Comparison of ENCODE assay signal across 11 cellular contexts in the genomic region with DNA sequence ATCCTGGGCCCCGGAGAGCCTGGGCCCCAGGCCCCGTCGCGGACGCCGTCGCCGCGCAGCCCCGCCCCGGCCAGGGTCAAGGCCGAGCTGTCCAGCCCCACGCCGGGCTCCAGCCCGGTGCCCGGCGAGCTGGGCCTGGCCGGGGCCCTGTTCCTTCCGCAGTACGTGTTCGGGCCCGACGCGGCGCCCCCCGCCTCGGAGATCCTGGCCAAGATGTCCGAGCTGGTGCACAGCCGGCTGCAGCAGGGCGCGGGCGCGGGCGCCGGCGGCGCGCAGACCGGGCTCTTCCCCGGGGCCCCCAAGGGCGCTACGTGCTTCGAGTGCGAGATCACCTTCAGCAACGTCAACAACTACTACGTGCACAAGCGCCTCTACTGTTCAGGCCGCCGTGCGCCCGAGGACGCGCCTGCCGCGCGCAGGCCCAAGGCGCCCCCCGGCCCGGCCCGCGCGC. TPM values are rescaled to one million over a fixed set of nuclear protein-coding genes. Genes with fewer than 3 reads are reported as not detected.
DNase-seq lines count a peak whose midpoint lies in the region; ATAC-seq and TF ChIP-seq lines count a peak whose summit lies in the region.
"Had no signal": no experiment of that assay in that cellular context is flagged by ENCODE, and none has a peak within 500 bp of the region (broad histone marks: within the 10 kb centered on the region; RNA-seq: fewer than 3 reads in every experiment).

No MANE protein-coding gene starts in this region.

- no peak overlapping the region for H3K27ac ChIP-seq in BLaER1
- H3K27ac ChIP-seq in VCaP: peak overlapping the region; percentile 60
- H3K27ac ChIP-seq in left ventricle myocardium inferior (replicated peaks): peak overlapping the region; percentile 93

- H3K4me3 ChIP-seq in BLaER1 (no peak overlapping the region), left ventricle myocardium inferior (peak overlapping the region; percentile 78)
- H3K4me3 ChIP-seq: HAP-1 had no signal

- H4K20me1 ChIP-seq in BLaER1: peaks cover 9% of the 10 kb centered on the region

- no peaks in the 10 kb centered on the region for H3K27me3 ChIP-seq in BLaER1
- peaks cover 4% of the 10 kb centered on the region for H3K27me3 ChIP-seq in left ventricle myocardium inferior (ENCODE audit: low read depth)

- TF ChIP-seq CTCF in VCaP (conservative IDR thresholded peaks at IDR 0.05) (no peak), left ventricle myocardium inferior (IDR thresholded peaks at IDR 0.05; ENCODE audit: borderline replicate concordance) (no peak), glutamatergic neuron (IDR thresholded peaks at IDR 0.05; ENCODE audit: partially characterized antibody, unreplicated experiment) (no peak)

- peaks cover 7% of the 10 kb centered on the region for H3K4me1 Mint-ChIP-seq in glutamatergic neuron (ENCODE audit: low read depth, unreplicated experiment)

- H3K36me3 ChIP-seq in BLaER1 (peaks cover 17% of the 10 kb centered on the region), left ventricle myocardium inferior (no peaks in the 10 kb centered on the region)
- H3K36me3 ChIP-seq: HAP-1 had no signal

- no peak for ATAC-seq in HG03432 (IDR thresholded peaks at IDR 0.05; ENCODE audit: unreplicated experiment)
- no peak for ATAC-seq in GM18502 (IDR thresholded peaks at IDR 0.05; ENCODE audit: poor library complexity, unreplicated experiment)

- peaks cover 14% of the 10 kb centered on the region for H3K27me3 Mint-ChIP-seq in glutamatergic neuron (ENCODE audit: unreplicated experiment)

- DNase-seq in left ventricle myocardium inferior (no peak), posterior cingulate gyrus (peak in 7 of 10 donors; percentile 49 to 95 (median 62)), glutamatergic neuron (no peak), RKO (ENCODE audit: low spot score) (no peak)
- DNase-seq: GDM1 had no signal

- H3K27ac Mint-ChIP-seq in glutamatergic neuron (ENCODE audit: unreplicated experiment): no peak overlapping the region

- peak overlapping the region; percentile 97 for H3K4me2 ChIP-seq in BLaER1
- H3K4me2 ChIP-seq: SK-N-SH had no signal

- no peak overlapping the region for H3K9ac ChIP-seq in BLaER1
- H3K9ac ChIP-seq: SK-N-SH had no signal

- H3K4me1 ChIP-seq in BLaER1 (peaks cover 70% of the 10 kb centered on the region), left ventricle myocardium inferior (peaks cover 31% of the 10 kb centered on the region)
- H3K4me1 ChIP-seq: HAP-1 had no signal

- no peak overlapping the region for H3K4me3 Mint-ChIP-seq in glutamatergic neuron (ENCODE audit: unreplicated experiment)

- H3K9me3 Mint-ChIP-seq in glutamatergic neuron (ENCODE audit: unreplicated experiment): peaks cover 9% of the 10 kb centered on the region

- H3K36me3 Mint-ChIP-seq in glutamatergic neuron (ENCODE audit: unreplicated experiment): no peaks in the 10 kb centered on the region

- intact Hi-C loops in left ventricle myocardium inferior (cut with micrococcal nuclease): no loop called here
- intact Hi-C loops in posterior cingulate gyrus (cut with DNase I): loop anchor here (5.0 kb wide), 1 partner anchor 39 kb away; a partner anchor contains a TSS

- H3K9me3 ChIP-seq in BLaER1 (no peaks in the 10 kb centered on the region), left ventricle myocardium inferior (replicated peaks) (no peaks in the 10 kb centered on the region)
- H3K9me3 ChIP-seq: HAP-1, SK-N-SH had no signal

RNA-seq across cellular contexts. Expression of a gene that starts 36.8 kb away (rescaled TPM):
- total RNA-seq in left ventricle myocardium inferior (21.3 TPM), glutamatergic neuron (ENCODE audit: unreplicated experiment) (48.9 TPM)

Comparison
In these comparisons a context has a peak if more than half of its experiments do, and no peak if none do; other contexts are left out.
1. DNase-seq: peak in posterior cingulate gyrus (7 of 10); none in left ventricle myocardium inferior (single experiment), glutamatergic neuron (single experiment) and RKO (single experiment).